In genomic region chr15:71105444-71105843, GRCh38 we compare ENCODE assay signal across 39 cellular contexts. TPM values are rescaled to one million over a fixed set of nuclear protein-coding genes. Genes with fewer than 3 reads are reported as not detected.
"Had no signal": no experiment of that assay in that cellular context is flagged by ENCODE, and none has a peak within 500 bp of the region (broad histone marks: within the 10 kb centered on the region; RNA-seq: fewer than 3 reads in every experiment).

No MANE protein-coding gene starts in this region.

- H3K4me1 Mint-ChIP-seq: activated CD4-positive, alpha-beta memory T cell treated with anti-CD3 and anti-CD28 coated beads, Interleukin-2, amount 10 ng/mL, durations not matched to agents 7 days and 5 days; activated CD8-positive, alpha-beta memory T cell treated with anti-CD3 and anti-CD28 coated beads, Interleukin-2, amount 10 ng/mL, durations not matched to agents 7 days and 5 days; activated naive CD4-positive, alpha-beta T cell treated with anti-CD3 and anti-CD28 coated beads, Interleukin-2, amount 10 ng/mL, durations not matched to agents 7 days and 5 days; activated naive CD4-positive, alpha-beta T cell treated with anti-CD3 and anti-CD28 coated beads, Interleukin-2, amount 50 U/mL, for 24 hours; activated naive CD8-positive, alpha-beta T cell treated with anti-CD3 and anti-CD28 coated beads, Interleukin-2, amount 10 ng/mL, durations not matched to agents 7 days and 5 days; activated naive CD8-positive, alpha-beta T cell treated with anti-CD3 and anti-CD28 coated beads, Interleukin-2, amount 50 U/mL, for 24 hours; central memory CD8-positive, alpha-beta T cell had no signal

- H3K9me3 Mint-ChIP-seq: activated CD4-positive, alpha-beta memory T cell treated with anti-CD3 and anti-CD28 coated beads, Interleukin-2, amount 10 ng/mL, durations not matched to agents 7 days and 5 days; activated CD4-positive, alpha-beta T cell treated with anti-CD3 and anti-CD28 coated beads, Interleukin-2, amount 10 ng/mL, durations not matched to agents 7 days and 5 days; activated naive CD4-positive, alpha-beta T cell treated with anti-CD3 and anti-CD28 coated beads, Interleukin-2, amount 10 ng/mL, durations not matched to agents 7 days and 5 days; activated naive CD4-positive, alpha-beta T cell treated with anti-CD3 and anti-CD28 coated beads, Interleukin-2, amount 50 U/mL, for 24 hours; activated naive CD8-positive, alpha-beta T cell treated with anti-CD3 and anti-CD28 coated beads, Interleukin-2, amount 10 ng/mL, durations not matched to agents 7 days and 5 days; activated naive CD8-positive, alpha-beta T cell treated with anti-CD3 and anti-CD28 coated beads, Interleukin-2, amount 50 U/mL, for 24 hours; activated T-cell treated with anti-CD3 and anti-CD28 coated beads, Interleukin-2, amount 50 U/mL, for 24 hours; activated T-helper 2 cell treated with anti-CD3 and anti-CD28 coated beads, Interferon-gamma antibody, Interleukin-2, Interleukin-4, amounts not matched to agents 10 μg/mL and 5 μg/mL and 100 μg/mL, durations not matched to agents 14 hours and 24 hours and 36 hours; central memory CD8-positive, alpha-beta T cell; T-helper 1 cell treated with Interleukin-12 subunit alpha and Interleukin-12 subunit beta and Interleukin-4 antibody, amounts not matched to agents 30 μg/mL and 1 μg/mL, for 36 hours; T-helper 2 cell treated with Interferon-gamma antibody and Interleukin-4, amounts not matched to agents 5 μg/mL and 100 μg/mL, for 36 hours had no signal

- ATAC-seq: activated CD4-positive, alpha-beta T cell treated with anti-CD3 and anti-CD28 coated beads for 36 hours; activated CD4-positive, CD25-positive, alpha-beta regulatory T cell treated with anti-CD3 and anti-CD28 coated beads, Interleukin-2, amount 50 U/mL, for 24 hours; activated CD8-positive, alpha-beta memory T cell treated with anti-CD3 and anti-CD28 coated beads, Interleukin-2, amount 10 ng/mL, durations not matched to agents 7 days and 5 days; activated CD8-positive, alpha-beta T cell treated with anti-CD3 and anti-CD28 coated beads, Interleukin-2, amount 10 ng/mL, durations not matched to agents 7 days and 5 days; activated naive CD8-positive, alpha-beta T cell treated with anti-CD3 and anti-CD28 coated beads, Interleukin-2, amount 50 U/mL, for 24 hours had no signal

- FAIRE-seq: bronchial epithelial cell, TTC549 had no signal

- H3K36me3 Mint-ChIP-seq: activated CD8-positive, alpha-beta memory T cell treated with anti-CD3 and anti-CD28 coated beads, Interleukin-2, amount 10 ng/mL, durations not matched to agents 7 days and 5 days; activated naive CD4-positive, alpha-beta T cell treated with anti-CD3 and anti-CD28 coated beads, Interleukin-2, amount 10 ng/mL, durations not matched to agents 7 days and 5 days; activated naive CD4-positive, alpha-beta T cell treated with anti-CD3 and anti-CD28 coated beads, Interleukin-2, amount 50 U/mL, for 24 hours; activated naive CD8-positive, alpha-beta T cell; activated naive CD8-positive, alpha-beta T cell treated with anti-CD3 and anti-CD28 coated beads, Interleukin-2, amount 10 ng/mL, durations not matched to agents 7 days and 5 days; brain had no signal

- H3K4me3 Mint-ChIP-seq: activated CD4-positive, alpha-beta memory T cell treated with anti-CD3 and anti-CD28 coated beads, Interleukin-2, amount 10 ng/mL, durations not matched to agents 7 days and 5 days; activated CD4-positive, alpha-beta T cell treated with anti-CD3 and anti-CD28 coated beads for 36 hours; activated CD4-positive, alpha-beta T cell treated with anti-CD3 and anti-CD28 coated beads, Interleukin-2, amount 10 ng/mL, durations not matched to agents 7 days and 5 days; activated CD8-positive, alpha-beta memory T cell treated with anti-CD3 and anti-CD28 coated beads, Interleukin-2, amount 10 ng/mL, durations not matched to agents 7 days and 5 days; activated CD8-positive, alpha-beta T cell treated with anti-CD3 and anti-CD28 coated beads, Interleukin-2, amount 10 ng/mL, durations not matched to agents 7 days and 5 days; activated naive CD4-positive, alpha-beta T cell treated with anti-CD3 and anti-CD28 coated beads, Interleukin-2, amount 10 ng/mL, durations not matched to agents 7 days and 5 days; activated naive CD4-positive, alpha-beta T cell treated with anti-CD3 and anti-CD28 coated beads, Interleukin-2, amount 50 U/mL, for 24 hours; activated naive CD8-positive, alpha-beta T cell; activated naive CD8-positive, alpha-beta T cell treated with anti-CD3 and anti-CD28 coated beads, Interleukin-2, amount 10 ng/mL, durations not matched to agents 7 days and 5 days; activated naive CD8-positive, alpha-beta T cell treated with anti-CD3 and anti-CD28 coated beads, Interleukin-2, amount 50 U/mL, for 24 hours; activated T-cell treated with anti-CD3 and anti-CD28 coated beads, Interleukin-2, amount 50 U/mL, for 24 hours; brain; central memory CD8-positive, alpha-beta T cell; T-helper 1 cell treated with Interleukin-12 subunit alpha and Interleukin-12 subunit beta and Interleukin-4 antibody, amounts not matched to agents 30 μg/mL and 1 μg/mL, for 36 hours; T-helper 2 cell treated with Interferon-gamma antibody and Interleukin-4, amounts not matched to agents 5 μg/mL and 100 μg/mL, for 36 hours had no signal

- H3K4me3 ChIP-seq: ascending aorta, cardiac muscle cell had no signal

- H3K27me3 ChIP-seq: ascending aorta, cardiac muscle cell had no signal

- H3K27ac Mint-ChIP-seq: activated CD4-positive, alpha-beta memory T cell treated with anti-CD3 and anti-CD28 coated beads, Interleukin-2, amount 10 ng/mL, durations not matched to agents 7 days and 5 days; activated CD4-positive, alpha-beta T cell treated with anti-CD3 and anti-CD28 coated beads for 36 hours; activated CD4-positive, alpha-beta T cell treated with anti-CD3 and anti-CD28 coated beads, Interleukin-2, amount 10 ng/mL, durations not matched to agents 7 days and 5 days; activated CD8-positive, alpha-beta memory T cell treated with anti-CD3 and anti-CD28 coated beads, Interleukin-2, amount 10 ng/mL, durations not matched to agents 7 days and 5 days; activated CD8-positive, alpha-beta T cell treated with anti-CD3 and anti-CD28 coated beads, Interleukin-2, amount 10 ng/mL, durations not matched to agents 7 days and 5 days; activated naive CD4-positive, alpha-beta T cell treated with anti-CD3 and anti-CD28 coated beads, Interleukin-2, amount 10 ng/mL, durations not matched to agents 7 days and 5 days; activated naive CD4-positive, alpha-beta T cell treated with anti-CD3 and anti-CD28 coated beads, Interleukin-2, amount 50 U/mL, for 24 hours; activated naive CD8-positive, alpha-beta T cell; activated naive CD8-positive, alpha-beta T cell treated with anti-CD3 and anti-CD28 coated beads, Interleukin-2, amount 10 ng/mL, durations not matched to agents 7 days and 5 days; activated naive CD8-positive, alpha-beta T cell treated with anti-CD3 and anti-CD28 coated beads, Interleukin-2, amount 50 U/mL, for 24 hours; activated T-cell treated with anti-CD3 and anti-CD28 coated beads, Interleukin-2, amount 50 U/mL, for 24 hours; activated T-helper 2 cell treated with anti-CD3 and anti-CD28 coated beads, Interferon-gamma antibody, Interleukin-2, Interleukin-4, amounts not matched to agents 10 μg/mL and 5 μg/mL and 100 μg/mL, durations not matched to agents 14 hours and 24 hours and 36 hours; brain; T-helper 1 cell treated with Interleukin-12 subunit alpha and Interleukin-12 subunit beta and Interleukin-4 antibody, amounts not matched to agents 30 μg/mL and 1 μg/mL, for 36 hours; T-helper 2 cell treated with Interferon-gamma antibody and Interleukin-4, amounts not matched to agents 5 μg/mL and 100 μg/mL, for 36 hours had no signal

- H3K27me3 Mint-ChIP-seq: activated CD4-positive, alpha-beta memory T cell treated with anti-CD3 and anti-CD28 coated beads, Interleukin-2, amount 10 ng/mL, durations not matched to agents 7 days and 5 days; activated CD4-positive, alpha-beta T cell treated with anti-CD3 and anti-CD28 coated beads, Interleukin-2, amount 10 ng/mL, durations not matched to agents 7 days and 5 days; activated naive CD4-positive, alpha-beta T cell treated with anti-CD3 and anti-CD28 coated beads, Interleukin-2, amount 50 U/mL, for 24 hours; activated naive CD8-positive, alpha-beta T cell treated with anti-CD3 and anti-CD28 coated beads, Interleukin-2, amount 10 ng/mL, durations not matched to agents 7 days and 5 days; brain had no signal

- H3K9me3 ChIP-seq: ascending aorta had no signal

- DNase-seq: activated CD4-positive, alpha-beta memory T cell treated with anti-CD3 and anti-CD28 coated beads, Interleukin-2, amount 10 ng/mL, durations not matched to agents 7 days and 5 days; activated CD4-positive, alpha-beta T cell treated with anti-CD3 and anti-CD28 coated beads for 1 hour; activated CD4-positive, alpha-beta T cell treated with anti-CD3 and anti-CD28 coated beads for 36 hours; activated CD4-positive, alpha-beta T cell treated with anti-CD3 and anti-CD28 coated beads for 48 hours; activated CD4-positive, alpha-beta T cell treated with anti-CD3 and anti-CD28 coated beads, Interleukin-2, amount 10 ng/mL, durations not matched to agents 7 days and 5 days; activated CD4-positive, alpha-beta T cell treated with anti-CD3 and anti-CD28 coated beads, Interleukin-2, amount 50 U/mL, for 48 hours; activated CD4-positive, CD25-positive, alpha-beta regulatory T cell; activated CD8-positive, alpha-beta memory T cell treated with anti-CD3 and anti-CD28 coated beads for 24 hours; activated CD8-positive, alpha-beta memory T cell treated with anti-CD3 and anti-CD28 coated beads, Interleukin-2, amount 50 U/mL, for 48 hours; activated CD8-positive, alpha-beta T cell treated with anti-CD3 and anti-CD28 coated beads, Interleukin-2, amount 10 ng/mL, durations not matched to agents 7 days and 5 days; activated effector memory CD4-positive, alpha-beta T cell treated with Interleukin-2 at 50 U/mL for 16 hours; activated gamma-delta T cell; activated naive CD4-positive, alpha-beta T cell treated with anti-CD3 and anti-CD28 coated beads, Interleukin-2, amount 10 ng/mL, durations not matched to agents 7 days and 5 days; activated naive CD4-positive, alpha-beta T cell treated with Interleukin-2 at 50 U/mL for 16 hours; activated naive CD8-positive, alpha-beta T cell treated with anti-CD3 and anti-CD28 coated beads, Interleukin-2, amount 10 ng/mL, durations not matched to agents 7 days and 5 days; activated naive CD8-positive, alpha-beta T cell treated with anti-CD3 and anti-CD28 coated beads, Interleukin-2, amount 50 U/mL, for 24 hours; activated T-cell treated with anti-CD3 and anti-CD28 coated beads, Interleukin-2, amount 50 U/mL, for 24 hours; activated T-cell treated with anti-CD3 and anti-CD28 coated beads, Interleukin-2, amount 50 U/mL, for 48 hours; amygdala; anterior cingulate cortex; caudate nucleus; cerebellar nuclear complex; T-helper 1 cell; T-helper 2 cell; T-helper 9 cell had no signal

- H3K27ac ChIP-seq: ascending aorta, cardiac muscle cell, VCaP had no signal

RNA-seq across cellular contexts. Expression of gene THSD4, which starts 9.8 kb away (rescaled TPM):
- total RNA-seq: activated CD4-positive, alpha-beta T cell treated with anti-CD3 and anti-CD28 coated beads for 36 hours; activated CD4-positive, alpha-beta T cell treated with anti-CD3 and anti-CD28 coated beads, Interleukin-2, amount 10 ng/mL, durations not matched to agents 7 days and 5 days; activated CD8-positive, alpha-beta memory T cell treated with anti-CD3 and anti-CD28 coated beads, Interleukin-2, amount 10 ng/mL, durations not matched to agents 7 days and 5 days; activated CD8-positive, alpha-beta T cell treated with anti-CD3 and anti-CD28 coated beads, Interleukin-2, amount 10 ng/mL, durations not matched to agents 7 days and 5 days; activated naive CD8-positive, alpha-beta T cell treated with anti-CD3 and anti-CD28 coated beads, Interleukin-2, amount 10 ng/mL, durations not matched to agents 7 days and 5 days; activated T-helper 2 cell treated with anti-CD3 and anti-CD28 coated beads, Interferon-gamma antibody, Interleukin-2, Interleukin-4, amounts not matched to agents 10 μg/mL and 5 μg/mL and 100 μg/mL, durations not matched to agents 14 hours and 24 hours and 36 hours had no signal
